ENCODE assay signal across 8 cellular contexts in the genomic region with DNA sequence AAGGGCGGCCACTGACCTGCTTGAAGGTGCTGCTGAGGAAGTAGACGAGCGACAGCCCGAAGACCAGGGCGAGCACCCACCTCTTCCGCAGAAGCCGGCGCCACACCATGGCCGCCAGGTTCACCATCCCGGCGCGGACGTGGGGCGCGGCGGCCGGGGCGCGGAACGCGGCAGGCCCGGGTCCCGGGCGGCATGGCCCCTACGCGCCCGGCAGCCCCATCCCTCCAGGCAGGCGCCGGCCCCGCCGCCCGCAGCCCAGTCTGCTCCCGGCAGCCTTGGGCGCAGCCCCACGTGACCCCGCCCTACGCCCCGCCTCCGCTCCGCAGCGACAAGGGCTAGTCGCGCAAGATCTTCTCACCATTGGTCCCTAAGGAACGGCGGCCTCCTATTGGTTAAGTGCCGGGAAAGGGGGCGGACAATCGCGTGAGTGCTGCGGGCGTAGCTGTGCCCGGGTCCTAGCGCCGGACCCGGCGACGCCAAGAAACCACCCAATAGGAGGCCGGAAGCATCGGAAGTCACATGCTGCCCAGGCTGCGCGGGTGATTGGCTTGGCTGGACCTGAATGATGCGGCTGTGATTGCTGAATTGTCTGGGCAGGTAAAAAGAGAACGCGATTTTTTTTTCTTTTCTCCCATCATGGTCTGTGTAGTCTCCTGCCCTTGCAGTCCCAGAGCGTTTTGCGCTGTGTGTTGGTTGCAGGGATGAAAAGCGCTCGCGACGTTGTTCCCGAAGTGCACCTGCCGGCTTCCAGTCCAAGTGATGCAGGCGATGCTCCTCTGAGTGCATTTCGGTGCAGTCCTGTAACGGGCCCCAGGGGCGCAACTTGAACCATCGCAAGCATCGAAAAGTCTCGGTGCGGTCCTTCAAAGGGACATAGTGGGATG. TPM values are rescaled to one million over a fixed set of nuclear protein-coding genes. Genes with fewer than 3 reads are reported as not detected.
A peak's percentile ranks its signal among the peaks of the same experiment; 100 is the strongest.
DNase-seq lines count a peak whose midpoint lies in the region; ATAC-seq and TF ChIP-seq lines count a peak whose summit lies in the region.

A gene with protein sequence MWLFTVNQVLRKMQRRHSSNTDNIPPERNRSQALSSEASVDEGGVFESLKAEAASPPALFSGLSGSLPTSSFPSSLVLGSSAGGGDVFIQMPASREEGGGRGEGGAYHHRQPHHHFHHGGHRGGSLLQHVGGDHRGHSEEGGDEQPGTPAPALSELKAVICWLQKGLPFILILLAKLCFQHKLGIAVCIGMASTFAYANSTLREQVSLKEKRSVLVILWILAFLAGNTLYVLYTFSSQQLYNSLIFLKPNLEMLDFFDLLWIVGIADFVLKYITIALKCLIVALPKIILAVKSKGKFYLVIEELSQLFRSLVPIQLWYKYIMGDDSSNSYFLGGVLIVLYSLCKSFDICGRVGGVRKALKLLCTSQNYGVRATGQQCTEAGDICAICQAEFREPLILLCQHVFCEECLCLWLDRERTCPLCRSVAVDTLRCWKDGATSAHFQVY (plus strand): TSS at position 542 of the 884 bp plus-strand sequence. CDS start 2,183 bp downstream, outside the sequence.
A gene with protein sequence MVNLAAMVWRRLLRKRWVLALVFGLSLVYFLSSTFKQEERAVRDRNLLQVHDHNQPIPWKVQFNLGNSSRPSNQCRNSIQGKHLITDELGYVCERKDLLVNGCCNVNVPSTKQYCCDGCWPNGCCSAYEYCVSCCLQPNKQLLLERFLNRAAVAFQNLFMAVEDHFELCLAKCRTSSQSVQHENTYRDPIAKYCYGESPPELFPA (minus strand): TSS at position 296 of the 884 bp plus-strand sequence. CDS start 169 bp downstream, at position 127.

- peak; percentile 7 to 84 for TF ChIP-seq POLR2A in vagina (IDR thresholded peaks at IDR 0.05)

- H3K4me3 ChIP-seq in right cardiac atrium (ENCODE audit: low read length) (peak within 1 kb of the TSS; percentile 90), vagina (peak within 1 kb of the TSS; percentile 85 to 96)

- no peaks in the 10 kb centered on the region for H3K4me1 ChIP-seq in right cardiac atrium (ENCODE audit: control insufficient read depth, insufficient read depth, low read length)
- H3K4me1 ChIP-seq in vagina, result peaks cover 17% of the 10 kb centered on the region

- intact Hi-C loops in right cardiac atrium (cut with DNase I), result no loop called here
- intact Hi-C loops in vagina (cut with DNase I), result no loop called here

- DNase-seq in GM13977 (ENCODE audit: low spot score), result peak; percentile 100
- DNase-seq in NCI-H1694 (lab: John Stamatoyannopoulos, UW), result peak; percentile 96
- DNase-seq in T-helper 17 cell, result peak; percentile 98
- peak; percentile 95 to 100 (median 99) for DNase-seq in anterior cingulate cortex (lab: John Stamatoyannopoulos, UW)
- peak; percentile 99 to 100 (median 100) for DNase-seq in right cardiac atrium
- DNase-seq in pulmonary artery endothelial cell (ENCODE audit: low read depth, low spot score), result peak; percentile 97
- DNase-seq in vagina (ENCODE audit: extremely low spot score in 2 of 2), result peak; percentile 100

- in situ Hi-C loops in GM13977 (cut with MboI; ENCODE audit: low pct_unique_long_range_greater_than_20kb, low sequenced_read_pairs, unreplicated experiment), result no loop called here

- no peaks in the 10 kb centered on the region for H3K27me3 Mint-ChIP-seq in T-helper 17 cell

- H3K9me3 ChIP-seq in T-helper 17 cell (ENCODE audit: control insufficient read depth, low read length, poor library complexity, severe bottlenecking) (no peaks in the 10 kb centered on the region), right cardiac atrium (ENCODE audit: control insufficient read depth, low read length) (no peaks in the 10 kb centered on the region), vagina (no peaks in the 10 kb centered on the region)

- H3K27ac Mint-ChIP-seq in T-helper 17 cell, result peak within 1 kb of the TSS; percentile 93

- H3K36me3 Mint-ChIP-seq in T-helper 17 cell (ENCODE audit: low read depth), result peaks cover 10% of the 10 kb centered on the region

- peaks cover 0 to 10% of the 10 kb centered on the region in 2 donors for H3K36me3 ChIP-seq in vagina

- peaks cover 27% of the 10 kb centered on the region for H3K4me1 Mint-ChIP-seq in T-helper 17 cell

- H3K27me3 ChIP-seq in right cardiac atrium (ENCODE audit: control insufficient read depth, insufficient read depth), result no peaks in the 10 kb centered on the region
- H3K27me3 ChIP-seq in vagina, result no peaks in the 10 kb centered on the region

- H3K27ac ChIP-seq in right cardiac atrium (ENCODE audit: low read length) (peak within 1 kb of the TSS; percentile 71), vagina (peak within 1 kb of the TSS; percentile 71)

- peak within 1 kb of the TSS; percentile 96 for H3K4me3 Mint-ChIP-seq in T-helper 17 cell

- WGBS in right cardiac atrium, result under 1% methylated on average over 80 of the region's 80 CpGs

- ATAC-seq in HG02884 (IDR thresholded peaks at IDR 0.05; ENCODE audit: unreplicated experiment), result peak; percentile 96
- peak; percentile 97 for ATAC-seq in T-helper 17 cell
- peak; percentile 100 for ATAC-seq in right cardiac atrium

- TF ChIP-seq CTCF in GM13977 (IDR thresholded peaks at IDR 0.05; ENCODE audit: extremely low read depth, insufficient read depth, missing control alignments), result no peak
- no peak for TF ChIP-seq CTCF in vagina (IDR thresholded peaks at IDR 0.05)

RNA-seq across cellular contexts. Expression of the first gene that starts in this region (rescaled TPM):
- total RNA-seq in T-helper 17 cell, result 1 to 10 TPM; 4.9 to 5.7 TPM
- 1 to 10 TPM; 1.4 to 3.8 (median 2.5) TPM for total RNA-seq in right cardiac atrium
- polyA plus RNA-seq in right cardiac atrium, result 0.81 TPM
- 2.6 and 2.7 TPM in 2 replicates for total RNA-seq in pulmonary artery endothelial cell
- 6.4 TPM for total RNA-seq in vagina

RNA-seq across cellular contexts. Expression of the second gene that starts in this region (rescaled TPM):
- total RNA-seq in T-helper 17 cell (10 to 100 TPM; 17.2 to 18.5 TPM), right cardiac atrium (10 to 100 TPM in 2 of 4 donors, 1 to 10 TPM in 2; 9.2 to 16.0 (median 10.3) TPM), pulmonary artery endothelial cell (28.7 and 42.8 TPM in 2 replicates), vagina (9.1 TPM)
- polyA plus RNA-seq in right cardiac atrium, result 7.5 TPM

Comparison
In these comparisons a context has a peak if more than half of its experiments do, and no peak if none do; other contexts are left out.
1. Peak in every context shown above with its lines: DNase-seq, ATAC-seq, H3K4me3 ChIP-seq and H3K27ac ChIP-seq.